Comparison of ENCODE assay signal across 27 cellular contexts in the genomic region with DNA sequence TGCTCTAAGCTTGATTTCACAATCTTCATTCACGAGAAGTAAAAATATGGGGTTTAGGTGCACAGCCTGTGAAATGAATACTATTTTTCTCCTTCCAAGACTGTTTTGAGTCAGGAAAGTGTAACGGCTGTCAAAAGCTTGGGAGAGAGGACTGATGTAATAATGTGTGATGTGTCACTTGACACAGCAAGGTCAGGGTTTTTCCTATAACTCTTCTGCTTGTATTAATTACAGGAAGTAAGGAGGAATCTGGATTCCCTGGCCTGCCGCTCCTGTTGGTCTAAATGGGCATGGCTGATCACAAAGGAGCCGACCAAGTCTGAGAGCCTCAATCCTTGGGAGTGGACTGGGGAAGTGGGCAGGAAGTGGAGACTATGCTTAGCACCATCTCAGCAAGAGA. TPM values are rescaled to one million over a fixed set of nuclear protein-coding genes. Genes with fewer than 3 reads are reported as not detected.
A peak's percentile ranks its signal among the peaks of the same experiment; 100 is the strongest.
DNase-seq lines count a peak whose midpoint lies in the region; ATAC-seq and TF ChIP-seq lines count a peak whose summit lies in the region.
"Had no signal": no experiment of that assay in that cellular context is flagged by ENCODE, and none has a peak within 500 bp of the region (broad histone marks: within the 10 kb centered on the region; RNA-seq: fewer than 3 reads in every experiment).

No MANE protein-coding gene starts in this region.

- H3K27me3 ChIP-seq in brain microvascular endothelial cell (replicated peaks) (no peaks in the 10 kb centered on the region), smooth muscle cell (ENCODE audit: low read depth) (no peaks in the 10 kb centered on the region), SJCRH30 (peaks cover 4% of the 10 kb centered on the region; the same call in 1 of the 2 replicates)
- H3K27me3 ChIP-seq: dorsolateral prefrontal cortex, right lobe of liver, thyroid gland had no signal

- DNase-seq in HT1080 (ENCODE audit: low read depth) (peak; percentile 51), brain microvascular endothelial cell (peak; percentile 34), fibroblast of villous mesenchyme (ENCODE audit: low read depth) (peak; percentile 59), smooth muscle cell (lab: John Stamatoyannopoulos, UW; ENCODE audit: unreplicated experiment) (no peak), RPMI8226 (no peak), SJCRH30 (no peak)
- DNase-seq: activated CD4-positive, alpha-beta T cell treated with anti-CD3 and anti-CD28 coated beads, Interleukin-2, amount 50 U/mL, for 1 hour; activated CD8-positive, alpha-beta memory T cell treated with anti-CD3 and anti-CD28 coated beads, Interleukin-2, amount 10 ng/mL, durations not matched to agents 7 days and 5 days; activated naive CD4-positive, alpha-beta T cell treated with anti-CD3 and anti-CD28 coated beads for 36 hours; activated T-cell treated with anti-CD3 and anti-CD28 coated beads, Interleukin-2, amount 50 U/mL, for 72 hours; amniotic stem cell; caudate nucleus; CD4-positive, CD25-positive, alpha-beta regulatory T cell; dorsolateral prefrontal cortex; hippocampal formation; immature natural killer cell; NCI-H1092 treated with DMSO at 0.1 percent for 48 hours; NCI-H2081 treated with DMSO at 0.1 percent for 48 hours; NCI-H345; NCI-H82; nephron progenitor cell; right lobe of liver; thyroid gland; WERI-Rb-1 had no signal

- no peak overlapping the region for H3K9ac ChIP-seq in smooth muscle cell (ENCODE audit: low read depth)
- H3K9ac ChIP-seq: KMS-11 had no signal

- H3K36me3 ChIP-seq in brain microvascular endothelial cell (replicated peaks) (no peaks in the 10 kb centered on the region), smooth muscle cell (ENCODE audit: low read depth) (no peaks in the 10 kb centered on the region), SJCRH30 (no peaks in the 10 kb centered on the region)
- H3K36me3 ChIP-seq: right lobe of liver, thyroid gland, WERI-Rb-1 had no signal

- ATAC-seq in HG03520 (IDR thresholded peaks at IDR 0.05; ENCODE audit: unreplicated experiment), result no peak
- ATAC-seq: activated CD8-positive, alpha-beta memory T cell treated with anti-CD3 and anti-CD28 coated beads, Interleukin-2, amount 10 ng/mL, durations not matched to agents 7 days and 5 days; activated T-cell treated with anti-CD3 and anti-CD28 coated beads, Interleukin-2, amount 50 U/mL, for 72 hours; right lobe of liver had no signal

- H3F3A ChIP-seq in smooth muscle cell (ENCODE audit: low read depth), result no peaks in the 10 kb centered on the region

- H3K4me1 ChIP-seq in smooth muscle cell (ENCODE audit: low read depth) (no peaks in the 10 kb centered on the region), SJCRH30 (no peaks in the 10 kb centered on the region)
- H3K4me1 ChIP-seq: right lobe of liver, thyroid gland had no signal

- H3K4me3 ChIP-seq in brain microvascular endothelial cell (ENCODE audit: low read depth, low read length) (no peak overlapping the region), fibroblast of villous mesenchyme (ENCODE audit: low read depth, low read length) (no peak overlapping the region), smooth muscle cell (no peak overlapping the region), SJCRH30 (no peak overlapping the region)
- H3K4me3 ChIP-seq: dorsolateral prefrontal cortex, right lobe of liver, thyroid gland had no signal

- H3K9me3 ChIP-seq in smooth muscle cell (replicated peaks; ENCODE audit: low read depth) (no peaks in the 10 kb centered on the region), SJCRH30 (replicated peaks) (no peaks in the 10 kb centered on the region)
- H3K9me3 ChIP-seq: right lobe of liver, thyroid gland had no signal

- H2AFZ ChIP-seq in smooth muscle cell (ENCODE audit: low read depth), result peak overlapping the region; percentile 21

- H3K27ac ChIP-seq in brain microvascular endothelial cell (no peak overlapping the region), smooth muscle cell (ENCODE audit: low read depth) (no peak overlapping the region), SJCRH30 (no peak overlapping the region)
- H3K27ac ChIP-seq: dorsolateral prefrontal cortex, KMS-11, right lobe of liver, thyroid gland had no signal

- in situ Hi-C loops in brain microvascular endothelial cell (cut with HindIII; ENCODE audit: low pct_ligation_motif_present, low sequenced_read_pairs), result no loop called here

- TF ChIP-seq CTCF in brain microvascular endothelial cell (IDR thresholded peaks at IDR 0.05; ENCODE audit: low read depth, low read length, missing control alignments) (no peak), fibroblast of villous mesenchyme (IDR thresholded peaks at IDR 0.05; ENCODE audit: insufficient read depth, low read depth, low read length) (no peak), smooth muscle cell (IDR thresholded peaks at IDR 0.05; ENCODE audit: borderline replicate concordance, insufficient read depth, poor library complexity, severe bottlenecking) (no peak)

- H3K4me2 ChIP-seq in smooth muscle cell, result no peak overlapping the region
- H3K4me2 ChIP-seq: KMS-11 had no signal

- no peaks in the 10 kb centered on the region for H3K79me2 ChIP-seq in smooth muscle cell (ENCODE audit: low read depth)

- 59% methylated on average over 4 of the region's 4 CpGs for WGBS in smooth muscle cell (ENCODE audit: low lambda C conversion rate)

- H4K20me1 ChIP-seq in smooth muscle cell (ENCODE audit: low read depth), result no peaks in the 10 kb centered on the region

RNA-seq across cellular contexts. Expression of a gene that starts 16.7 kb away (rescaled TPM):
- 0.02 and 0.03 TPM in 2 replicates for total RNA-seq in HT1080 (2014; rRNA removed; shearing (Covaris generic))
- polyA plus RNA-seq in HT1080 (2015; cell fraction: cytosol; rRNA removed), result 0.11 and 0.20 TPM in 2 replicates
- 0.18 and 0.35 TPM in 2 replicates for polyA plus RNA-seq in HT1080 (2015; cell fraction: nucleus; rRNA removed)
- total RNA-seq in fibroblast of villous mesenchyme (0.32 and 0.43 TPM in 2 replicates), smooth muscle cell (1.0 and 1.8 TPM in 2 replicates)
- 0.11 TPM in 1 of 2 replicates, not detected in the other for polyA plus RNA-seq in smooth muscle cell
- total RNA-seq in SJCRH30 (2014; rRNA removed; shearing (Covaris generic)), result 0.02 TPM in 1 of 2 replicates, not detected in the other
- total RNA-seq: CD4-positive, CD25-positive, alpha-beta regulatory T cell; frontal cortex had no signal
- polyA plus RNA-seq: CD4-positive, CD25-positive, alpha-beta regulatory T cell had no signal

Comparison
In these comparisons a context has a peak if more than half of its experiments do, and no peak if none do; other contexts are left out.
1. DNase-seq: peak in HT1080 (single experiment), brain microvascular endothelial cell (single experiment) and fibroblast of villous mesenchyme (single experiment); none in smooth muscle cell (single experiment), RPMI8226 (single experiment) and SJCRH30 (0 of 2).